In the genomic region with DNA sequence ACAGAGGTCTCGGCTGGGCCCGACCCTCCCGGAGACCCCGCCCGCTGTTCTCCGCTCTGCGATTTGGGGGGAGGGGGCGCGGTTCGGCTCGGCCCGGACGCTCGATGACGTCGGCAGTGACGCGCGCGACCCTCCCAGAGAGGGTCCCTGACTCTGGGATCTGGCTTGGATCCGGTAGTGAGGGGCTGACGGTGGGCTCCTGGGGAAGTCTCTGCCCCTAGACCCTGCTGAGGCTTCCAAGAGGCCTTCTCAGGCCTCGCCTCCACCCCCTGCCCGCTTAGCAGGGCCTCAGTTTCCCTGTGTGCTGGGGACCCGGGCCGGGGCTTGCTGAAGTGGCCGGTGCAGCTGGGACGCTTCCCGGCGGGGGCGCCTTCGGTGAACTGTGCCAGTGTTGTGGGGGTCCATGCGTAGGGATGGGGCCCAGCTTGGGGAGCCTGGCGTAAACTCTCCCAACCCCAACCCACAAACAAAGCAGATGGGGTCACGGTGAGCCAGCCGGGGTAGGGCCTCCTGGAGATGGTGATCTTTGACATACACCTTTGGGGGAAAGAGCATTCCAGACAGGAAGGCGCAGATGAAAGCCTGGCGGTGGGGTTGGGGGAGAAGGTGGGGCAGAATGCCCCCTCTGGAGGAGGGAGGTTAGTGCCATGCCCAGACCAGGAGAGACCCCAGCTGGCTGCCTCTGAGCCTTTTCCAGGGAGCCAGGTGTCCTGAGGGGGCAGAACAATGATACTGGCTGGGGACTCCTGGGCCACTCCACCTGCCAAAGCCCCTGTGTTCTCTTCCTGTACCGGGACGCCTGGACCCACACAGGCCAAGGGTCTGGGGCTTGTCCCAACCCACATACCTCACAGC, we compare ENCODE assay signal across 12 cellular contexts. TPM values are rescaled to one million over a fixed set of nuclear protein-coding genes. Genes with fewer than 3 reads are reported as not detected.
DNase-seq lines count a peak whose midpoint lies in the region; ATAC-seq, FAIRE-seq and TF ChIP-seq lines count a peak whose summit lies in the region.
"Had no signal": no experiment of that assay in that cellular context is flagged by ENCODE, and none has a peak within 500 bp of the region (broad histone marks: within the 10 kb centered on the region; RNA-seq: fewer than 3 reads in every experiment).

No MANE protein-coding gene starts in this region.

- intact Hi-C loops in K562 (cut with micrococcal nuclease): no loop called here

- H3K9me1 ChIP-seq in K562 (ENCODE audit: control insufficient read depth, insufficient read depth, low read length): no peaks in the 10 kb centered on the region

- peaks cover 4% of the 10 kb centered on the region for H3K36me3 ChIP-seq in GM23338 (ENCODE audit: insufficient read depth)
- peaks cover 24% of the 10 kb centered on the region; the same call in 2 of the 3 replicates for H3K36me3 ChIP-seq in K562 (ENCODE audit: control insufficient read depth, insufficient read depth, low read length)
- H3K36me3 ChIP-seq: pancreas had no signal

- H3K4me1 ChIP-seq in GM23338 (ENCODE audit: insufficient read depth) (peaks cover 9% of the 10 kb centered on the region; the same call in 1 of the 2 replicates), K562 (replicated peaks in 1 of 2; ENCODE audit: control insufficient read depth in 2 of 2, insufficient read depth in 2 of 2, low read length in 2 of 2) (peaks cover 10 to 50% of the 10 kb centered on the region in 2 experiments)

- H3K9me3 Mint-ChIP-seq in GM23338: peaks cover 12% of the 10 kb centered on the region; the same call in 1 of the 3 replicates
- H3K9me3 Mint-ChIP-seq: stimulated activated memory B cell treated with anti-CD40 and anti-IgM and Interleukin-4, amounts not matched to agents 10 μg/mL and 1 μg/mL and 100 μg/mL, for 72 hours had no signal

- H3K4me1 Mint-ChIP-seq in GM23338: peaks cover 17% of the 10 kb centered on the region

- no peak for TF ChIP-seq POLR2A in K562 (conservative IDR thresholded peaks at IDR 0.05)

- H3K9me3 ChIP-seq in K562 (replicated peaks; ENCODE audit: control insufficient read depth, insufficient read depth, low read depth, low read length): peaks cover 5% of the 10 kb centered on the region
- H3K9me3 ChIP-seq: pancreas had no signal

- H3K27ac Mint-ChIP-seq in GM23338: peak overlapping the region; percentile 82; the same call in 1 of the 2 replicates
- H3K27ac Mint-ChIP-seq: stimulated activated memory B cell treated with anti-CD40 and anti-IgM and Interleukin-4, amounts not matched to agents 10 μg/mL and 1 μg/mL and 100 μg/mL, for 72 hours had no signal

- BruUV-seq in K562 (replicated peaks; lab: Mats Ljungman, UMichigan): TSS peak; percentile 67

- H3K79me2 ChIP-seq in GM23338 (replicated peaks; ENCODE audit: insufficient read depth): peaks cover 13% of the 10 kb centered on the region
- peaks cover 10% of the 10 kb centered on the region for H3K79me2 ChIP-seq in K562 (ENCODE audit: control insufficient read depth, insufficient read depth, low read length)

- no peaks in the 10 kb centered on the region for H3K9me2 ChIP-seq in GM23338 (ENCODE audit: insufficient read depth)

- peak overlapping the region; percentile 85 for H3K4me3 Mint-ChIP-seq in GM23338
- H3K4me3 Mint-ChIP-seq: stimulated activated memory B cell treated with anti-CD40 and anti-IgM and Interleukin-4, amounts not matched to agents 10 μg/mL and 1 μg/mL and 100 μg/mL, for 72 hours had no signal

- peak overlapping the region; percentile 93 for H3K4me2 ChIP-seq in GM23338
- peak overlapping the region; percentile 65 for H3K4me2 ChIP-seq in K562 (ENCODE audit: insufficient read depth, low read length)

- H2AFZ ChIP-seq in GM23338 (peak overlapping the region; percentile 66; the same call in 1 of the 2 replicates), K562 (ENCODE audit: low read depth, low read length) (no peak overlapping the region)

- in situ Hi-C loops in K562 (cut with MboI): no loop called here

- H3K27me3 ChIP-seq in GM23338 (ENCODE audit: insufficient read depth) (no peaks in the 10 kb centered on the region), K562 (ENCODE audit: control insufficient read depth in 2 of 2, insufficient read depth in 2 of 2, low read length in 2 of 2) (no peaks in the 10 kb centered on the region; a peak in 1 of 5 replicates)

- H4K20me1 ChIP-seq in GM23338 (replicated peaks; ENCODE audit: insufficient read depth) (no peaks in the 10 kb centered on the region; the same call in 1 of the 2 replicates), K562 (replicated peaks; ENCODE audit: control insufficient read depth, insufficient read depth, low read length) (no peaks in the 10 kb centered on the region)

- CTCF ChIA-PET in AG04449 (lab: Yijun Ruan, JAX): interaction anchor here (1.2 to 1.9 kb wide), 3 partner anchors 8 to 79 kb away, joined by 3 to 8 read pairs (median 6); no protein-coding TSS in a partner anchor
- CTCF ChIA-PET in K562 (lab: Yijun Ruan, JAX; ENCODE audit: low intra/inter-chr PET ratio): no interaction called here

- WGBS in K562 (ENCODE audit: insufficient coverage, low coverage, missing lambda C conversion rate): 54% methylated on average over 20 of the region's 40 CpGs

- no peak for TF ChIP-seq EP300 in K562 (IDR thresholded peaks at IDR 0.05; ENCODE audit: low read length)

- peaks cover 30% of the 10 kb centered on the region; the same call in 1 of the 2 replicates for H3F3A ChIP-seq in GM23338 (replicated peaks; ENCODE audit: low read depth)

- peaks cover 30% of the 10 kb centered on the region for H3K36me3 Mint-ChIP-seq in GM23338 (ENCODE audit: low read depth)
- H3K36me3 Mint-ChIP-seq: stimulated activated memory B cell treated with anti-CD40 and anti-IgM and Interleukin-4, amounts not matched to agents 10 μg/mL and 1 μg/mL and 100 μg/mL, for 72 hours had no signal

- H3K9ac ChIP-seq in K562 (ENCODE audit: insufficient read depth in 1 of 2, low read depth in 2 of 2, low read length in 2 of 2): peak overlapping the region; percentile 46 to 80; a peak in 3 of 4 replicates

- TF ChIP-seq CTCF in AG04449 (IDR thresholded peaks at IDR 0.05; ENCODE audit: insufficient read depth, low read length, missing control alignments): no peak
- TF ChIP-seq CTCF in GM23338 (conservative IDR thresholded peaks at IDR 0.05; ENCODE audit: low read depth in 2 of 2): 0 out of 4 replicates have a peak, but pooled peaks have one; percentile 4 to 6
- TF ChIP-seq CTCF in K562 (IDR thresholded peaks at IDR 0.05 in 2 of 3, conservative IDR thresholded peaks at IDR 0.05 in 1 of 3; ENCODE audit: insufficient read depth in 2 of 3, low read depth in 1 of 3, low read length in 3 of 3): no peak

- H3K27ac ChIP-seq in GM23338 (ENCODE audit: low read depth) (0 out of 2 replicates have a peak overlapping the region, but pooled peaks have one; percentile 59), K562 (ENCODE audit: extremely low read depth, low read depth, low read length) (no peak overlapping the region)
- H3K27ac ChIP-seq: pancreas had no signal

- peaks cover 14% of the 10 kb centered on the region for H3K27me3 Mint-ChIP-seq in GM23338 (ENCODE audit: insufficient read depth, low read depth, poor library complexity)

- no peak for DNase-seq in AG04449 (ENCODE audit: low read depth, low spot score)
- peak; percentile 82 for DNase-seq in GM23338 (ENCODE audit: low spot score)
- peak in 2 of 4 experiments; percentile 59 to 60 for DNase-seq in K562 (ENCODE audit: extremely low read depth in 1 of 4, low spot score in 3 of 4)
- peak; percentile 85 for DNase-seq in left kidney (ENCODE audit: low read depth, low spot score)
- DNase-seq in HTR-8/SVneo (ENCODE audit: insufficient read length, low spot score): no peak
- DNase-seq in globus pallidus (ENCODE audit: low spot score): no peak
- DNase-seq in CD1c-positive myeloid dendritic cell (ENCODE audit: extremely low spot score): no peak

- ATAC-seq in GM23338 (peak; percentile 44), K562 (no peak), HG02610 (IDR thresholded peaks at IDR 0.05; ENCODE audit: unreplicated experiment) (no peak)
- ATAC-seq: pancreas had no signal

- no peak for TF ChIP-seq RAD21 in K562 (CRISPR knock-in tag; conservative IDR thresholded peaks at IDR 0.05 in 1 of 2, IDR thresholded peaks at IDR 0.05 in 1 of 2)

- POLR2A ChIA-PET in AG04449 (lab: Yijun Ruan, JAX) (interaction anchor here (1.0 to 1.2 kb wide), 2 partner anchors 154 to 163 kb away, joined by 4 to 5 read pairs; a partner anchor contains a TSS), K562 (lab: Yijun Ruan, JAX) (interaction anchor here (0.6 to 1.6 kb wide), 5 partner anchors 8 to 163 kb away, joined by 3 to 7 read pairs (median 3); a partner anchor contains a TSS)

- no peak for FAIRE-seq in K562 (lab: Jason Lieb, UNC)
- FAIRE-seq in HTR-8/SVneo (lab: Jason Lieb, UNC): no peak
- FAIRE-seq: endometrium, G401.6, pancreas had no signal

- H3K4me3 ChIP-seq in AG04449 (ENCODE audit: low read depth, low read length) (peak overlapping the region; percentile 70), GM23338 (peak overlapping the region; percentile 87), K562 (peak overlapping the region; percentile 37)

RNA-seq across cellular contexts. Expression of a gene that starts 1.0 kb away (rescaled TPM):
- total RNA-seq in GM23338 (2014; rRNA removed; shearing (Covaris generic)): 55.2 and 92.6 TPM in 2 replicates
- polyA plus RNA-seq in GM23338 (2016; fragmentation: Nextera tagmentation; extraction: Ambion mirVana) (49.9 and 53.5 TPM in 2 replicates), K562 (2011; rRNA removed) (14.0 and 22.7 TPM in 2 replicates), K562 (2014; fragmentation: Illumina TruSeq; extraction: Trizol) (4.5 and 10.9 TPM in 2 replicates), K562 (2014; fragmentation: Nextera tagmentation; extraction: Ambion mirVana) (under 1 TPM in 1 of 2 experiments, not detected in 1; 0.20 TPM), K562 (2014; rRNA removed) (30.0 and 32.0 TPM in 2 replicates)
- total RNA-seq in K562 (2011; cell fraction: chromatin; rRNA removed; ENCODE audit: low replicate concordance): 45.4 and 151 TPM in 2 replicates
- total RNA-seq in K562 (2011; cell fraction: nucleolus; rRNA removed): 117 and 141 TPM in 2 replicates
- total RNA-seq in K562 (2011; cell fraction: nucleoplasm; rRNA removed): 54.9 and 57.5 TPM in 2 replicates
- total RNA-seq in K562 (2014; rRNA removed) (22.7 and 26.2 TPM in 2 replicates), K562 (2014; rRNA removed; fragmentation: Illumina TruSeq; extraction: Trizol) (2.1 and 2.5 TPM in 2 replicates), K562 (2015; rRNA removed; fragmentation: Illumina TruSeq; extraction: Trizol) (7.6 and 9.7 TPM in 2 replicates), K562 (2021) (33.6 and 37.1 TPM in 2 replicates)
- polyA plus RNA-seq in K562 (2011; cell fraction: cytosol; rRNA removed): 20.4 and 42.5 TPM in 2 replicates
- 174 and 271 TPM in 2 replicates for polyA plus RNA-seq in K562 (2011; cell fraction: nucleus; rRNA removed)
- polyA plus RNA-seq in K562 (2012): 17.2 and 19.0 TPM in 2 replicates
- polyA minus RNA-seq in K562 (2011; rRNA and poly(A)+ RNA removed): 2.1 and 3.3 TPM in 2 replicates
- polyA minus RNA-seq in K562 (2011; cell fraction: cytosol; rRNA and poly(A)+ RNA removed): 8.1 and 9.7 TPM in 2 replicates
- 23.6 and 27.2 TPM in 2 replicates for polyA minus RNA-seq in K562 (2011; cell fraction: nucleus; rRNA and poly(A)+ RNA removed)

RNA-seq across cellular contexts. Expression of a gene that starts 23.7 kb away (rescaled TPM):
- total RNA-seq in GM23338 (2014; rRNA removed; shearing (Covaris generic)): 18.7 and 23.0 TPM in 2 replicates
- 6.1 and 7.2 TPM in 2 replicates for polyA plus RNA-seq in GM23338 (2016; fragmentation: Nextera tagmentation; extraction: Ambion mirVana)
- 29.8 and 101 TPM in 2 replicates for total RNA-seq in K562 (2011; cell fraction: chromatin; rRNA removed; ENCODE audit: low replicate concordance)
- 77.2 and 90.9 TPM in 2 replicates for total RNA-seq in K562 (2011; cell fraction: nucleolus; rRNA removed)
- total RNA-seq in K562 (2011; cell fraction: nucleoplasm; rRNA removed): 38.5 and 42.2 TPM in 2 replicates
- 99.7 and 122 TPM in 2 replicates for total RNA-seq in K562 (2014; rRNA removed)
- 11.2 and 14.9 TPM in 2 replicates for total RNA-seq in K562 (2014; rRNA removed; fragmentation: Illumina TruSeq; extraction: Trizol)
- total RNA-seq in K562 (2015; rRNA removed; fragmentation: Illumina TruSeq; extraction: Trizol): 30.7 and 36.6 TPM in 2 replicates
- total RNA-seq in K562 (2021): 102 and 110 TPM in 2 replicates
- 45.4 and 47.8 TPM in 2 replicates for polyA plus RNA-seq in K562 (2011; rRNA removed)
- polyA plus RNA-seq in K562 (2011; cell fraction: cytosol; rRNA removed): 40.1 and 126 TPM in 2 replicates
- polyA plus RNA-seq in K562 (2011; cell fraction: nucleus; rRNA removed): 77.2 and 108 TPM in 2 replicates
- polyA plus RNA-seq in K562 (2012): 49.0 and 59.2 TPM in 2 replicates
- polyA plus RNA-seq in K562 (2014; fragmentation: Illumina TruSeq; extraction: Trizol): 26.9 and 39.7 TPM in 2 replicates
- polyA plus RNA-seq in K562 (2014; fragmentation: Nextera tagmentation; extraction: Ambion mirVana): under 1 TPM; 0.11 to 0.45 TPM
- 73.9 and 78.9 TPM in 2 replicates for polyA plus RNA-seq in K562 (2014; rRNA removed)
- 8.3 and 21.7 TPM in 2 replicates for polyA minus RNA-seq in K562 (2011; rRNA and poly(A)+ RNA removed)
- polyA minus RNA-seq in K562 (2011; cell fraction: cytosol; rRNA and poly(A)+ RNA removed): 71.3 and 72.2 TPM in 2 replicates
- 28.1 and 30.5 TPM in 2 replicates for polyA minus RNA-seq in K562 (2011; cell fraction: nucleus; rRNA and poly(A)+ RNA removed)

RNA-seq across cellular contexts. Expression of a gene that starts 44.5 kb away (rescaled TPM):
- 59.1 and 63.0 TPM in 2 replicates for total RNA-seq in GM23338 (2014; rRNA removed; shearing (Covaris generic))
- polyA plus RNA-seq in GM23338 (2016; fragmentation: Nextera tagmentation; extraction: Ambion mirVana) (72.2 and 96.2 TPM in 2 replicates), K562 (2011; rRNA removed) (22.5 and 25.0 TPM in 2 replicates), K562 (2014; fragmentation: Illumina TruSeq; extraction: Trizol) (14.8 and 46.2 TPM in 2 replicates), K562 (2014; fragmentation: Nextera tagmentation; extraction: Ambion mirVana) (10 to 100 TPM in 1 of 2 experiments, 1 to 10 TPM in 1; 6.3 to 13.3 TPM), K562 (2014; rRNA removed) (92.4 and 133 TPM in 2 replicates)
- total RNA-seq in K562 (2011; cell fraction: chromatin; rRNA removed; ENCODE audit: low replicate concordance): 8.7 and 27.6 TPM in 2 replicates
- 50.7 and 50.9 TPM in 2 replicates for total RNA-seq in K562 (2011; cell fraction: nucleolus; rRNA removed)
- 15.8 and 24.1 TPM in 2 replicates for total RNA-seq in K562 (2011; cell fraction: nucleoplasm; rRNA removed)
- total RNA-seq in K562 (2014; rRNA removed) (109 and 114 TPM in 2 replicates), K562 (2014; rRNA removed; fragmentation: Illumina TruSeq; extraction: Trizol) (6.0 and 7.2 TPM in 2 replicates), K562 (2015; rRNA removed; fragmentation: Illumina TruSeq; extraction: Trizol) (50.6 and 51.6 TPM in 2 replicates), K562 (2021) (83.1 and 93.8 TPM in 2 replicates)
- polyA plus RNA-seq in K562 (2011; cell fraction: cytosol; rRNA removed): 41.4 and 135 TPM in 2 replicates
- polyA plus RNA-seq in K562 (2011; cell fraction: nucleus; rRNA removed): 81.1 and 118 TPM in 2 replicates
- 55.3 and 81.1 TPM in 2 replicates for polyA plus RNA-seq in K562 (2012)
- polyA minus RNA-seq in K562 (2011; rRNA and poly(A)+ RNA removed): 1.1 and 2.3 TPM in 2 replicates
- polyA minus RNA-seq in K562 (2011; cell fraction: cytosol; rRNA and poly(A)+ RNA removed): 12.4 and 13.7 TPM in 2 replicates
- polyA minus RNA-seq in K562 (2011; cell fraction: nucleus; rRNA and poly(A)+ RNA removed): 11.0 and 11.7 TPM in 2 replicates

RNA-seq across cellular contexts. Expression of a gene that starts 49.7 kb away (rescaled TPM):
- total RNA-seq in GM23338 (2014; rRNA removed; shearing (Covaris generic)): 72.4 and 82.3 TPM in 2 replicates
- polyA plus RNA-seq in GM23338 (2016; fragmentation: Nextera tagmentation; extraction: Ambion mirVana) (829 and 840 TPM in 2 replicates), K562 (2011; rRNA removed) (22.7 and 77.6 TPM in 2 replicates), K562 (2014; fragmentation: Illumina TruSeq; extraction: Trizol) (242 and 297 TPM in 2 replicates), K562 (2014; fragmentation: Nextera tagmentation; extraction: Ambion mirVana) (100 to 1,000 TPM; 452 to 461 TPM), K562 (2014; rRNA removed) (77.7 and 150 TPM in 2 replicates)
- total RNA-seq in K562 (2011; cell fraction: chromatin; rRNA removed; ENCODE audit: low replicate concordance): 6.0 and 26.3 TPM in 2 replicates
- total RNA-seq in K562 (2011; cell fraction: nucleolus; rRNA removed): 38.8 and 53.5 TPM in 2 replicates
- 31.1 and 36.4 TPM in 2 replicates for total RNA-seq in K562 (2011; cell fraction: nucleoplasm; rRNA removed)
- total RNA-seq in K562 (2014; rRNA removed) (49.6 and 70.6 TPM in 2 replicates), K562 (2014; rRNA removed; fragmentation: Illumina TruSeq; extraction: Trizol) (41.0 and 51.5 TPM in 2 replicates), K562 (2015; rRNA removed; fragmentation: Illumina TruSeq; extraction: Trizol) (155 and 161 TPM in 2 replicates), K562 (2021) (163 and 164 TPM in 2 replicates)
- polyA plus RNA-seq in K562 (2011; cell fraction: cytosol; rRNA removed): 128 TPM in 2 replicates
- polyA plus RNA-seq in K562 (2011; cell fraction: nucleus; rRNA removed): 28.0 and 34.2 TPM in 2 replicates
- polyA plus RNA-seq in K562 (2012): 478 and 481 TPM in 2 replicates
- polyA minus RNA-seq in K562 (2011; rRNA and poly(A)+ RNA removed): 19.8 and 26.3 TPM in 2 replicates
- 49.6 and 95.7 TPM in 2 replicates for polyA minus RNA-seq in K562 (2011; cell fraction: cytosol; rRNA and poly(A)+ RNA removed)
- 6.9 and 19.4 TPM in 2 replicates for polyA minus RNA-seq in K562 (2011; cell fraction: nucleus; rRNA and poly(A)+ RNA removed)

RNA-seq across cellular contexts. Expression of a gene that starts 56.5 kb away (rescaled TPM):
- 396 and 409 TPM in 2 replicates for total RNA-seq in GM23338 (2014; rRNA removed; shearing (Covaris generic))
- 1,180 and 1,194 TPM in 2 replicates for polyA plus RNA-seq in GM23338 (2016; fragmentation: Nextera tagmentation; extraction: Ambion mirVana)
- 394 and 929 TPM in 2 replicates for total RNA-seq in K562 (2011; cell fraction: chromatin; rRNA removed; ENCODE audit: low replicate concordance)
- 1,445 and 1,483 TPM in 2 replicates for total RNA-seq in K562 (2011; cell fraction: nucleolus; rRNA removed)
- 1,061 and 1,262 TPM in 2 replicates for total RNA-seq in K562 (2011; cell fraction: nucleoplasm; rRNA removed)
- total RNA-seq in K562 (2014; rRNA removed): 793 and 818 TPM in 2 replicates
- 572 and 787 TPM in 2 replicates for total RNA-seq in K562 (2014; rRNA removed; fragmentation: Illumina TruSeq; extraction: Trizol)
- 979 and 985 TPM in 2 replicates for total RNA-seq in K562 (2015; rRNA removed; fragmentation: Illumina TruSeq; extraction: Trizol)
- total RNA-seq in K562 (2021): 691 and 717 TPM in 2 replicates
- 900 and 1,311 TPM in 2 replicates for polyA plus RNA-seq in K562 (2011; rRNA removed)
- 2,724 and 2,737 TPM in 2 replicates for polyA plus RNA-seq in K562 (2011; cell fraction: cytosol; rRNA removed)
- 780 and 1,049 TPM in 2 replicates for polyA plus RNA-seq in K562 (2011; cell fraction: nucleus; rRNA removed)
- polyA plus RNA-seq in K562 (2012): 1,084 and 1,212 TPM in 2 replicates
- 1,966 and 1,984 TPM in 2 replicates for polyA plus RNA-seq in K562 (2014; fragmentation: Illumina TruSeq; extraction: Trizol)
- 1,000 to 10,000 TPM; 4,252 to 5,579 TPM for polyA plus RNA-seq in K562 (2014; fragmentation: Nextera tagmentation; extraction: Ambion mirVana)
- 974 and 999 TPM in 2 replicates for polyA plus RNA-seq in K562 (2014; rRNA removed)
- polyA minus RNA-seq in K562 (2011; rRNA and poly(A)+ RNA removed): 752 and 801 TPM in 2 replicates
- polyA minus RNA-seq in K562 (2011; cell fraction: cytosol; rRNA and poly(A)+ RNA removed): 577 and 662 TPM in 2 replicates
- polyA minus RNA-seq in K562 (2011; cell fraction: nucleus; rRNA and poly(A)+ RNA removed): 139 and 266 TPM in 2 replicates

Comparison
In these comparisons a context has a peak if more than half of its experiments do, and no peak if none do; other contexts are left out.
1. DNase-seq: peak in GM23338 (single experiment) and left kidney (single experiment); none in AG04449 (single experiment), HTR-8/SVneo (single experiment), globus pallidus (single experiment) and CD1c-positive myeloid dendritic cell (single experiment).
2. H3K4me3 ChIP-seq: peak in every context shown above with its lines; median percentile 87 in GM23338; 70 in AG04449; 37 in K562.
3. CTCF ChIP-seq: peak in GM23338 (2 of 2); none in AG04449 (single experiment) and K562 (0 of 3).